In the genomic region with DNA sequence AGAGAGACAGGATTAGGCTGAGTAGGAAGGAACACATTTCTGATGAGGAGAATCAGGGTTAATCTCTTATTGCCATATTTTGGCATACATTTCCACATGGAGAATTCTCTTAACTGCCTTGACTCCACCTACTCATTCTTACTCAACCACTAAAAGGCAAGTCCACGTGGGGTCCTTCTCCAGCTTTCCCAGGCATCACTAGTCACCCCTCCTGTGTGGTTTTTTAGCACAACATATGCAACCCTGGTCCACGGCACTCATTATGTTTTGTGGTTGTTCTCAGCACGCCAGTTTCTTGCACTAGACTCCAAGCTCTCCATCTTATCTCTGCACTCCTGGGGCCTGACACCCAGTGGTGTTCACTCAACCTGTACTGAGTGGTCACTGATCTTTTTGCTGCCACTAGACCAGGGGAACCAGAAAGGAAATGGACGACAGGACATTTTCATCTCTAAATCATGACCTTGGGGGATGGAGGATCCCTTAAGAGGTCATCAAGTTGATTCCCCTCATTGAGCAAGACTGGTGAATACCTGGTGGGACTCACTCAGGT, we compare ENCODE assay signal across 1 cellular context.
TF ChIP-seq lines count a peak whose summit lies in the region.

No MANE protein-coding gene starts in this region.

TF ChIP-seq in IMR-90, 13 proteins besides CTCF, POLR2A, EP300 and RAD21:
- TF ChIP-seq NFE2L2 (IDR thresholded peaks at IDR 0.05; ENCODE audit: low read depth, low read length) = no peak
- TF ChIP-seq RCOR1 (IDR thresholded peaks at IDR 0.05; ENCODE audit: insufficient replicate concordance, low read length) = no peak
- no peak for TF ChIP-seq MXI1 (IDR thresholded peaks at IDR 0.05; ENCODE audit: borderline replicate concordance, low read depth, low read length)
- TF ChIP-seq BHLHE40 (IDR thresholded peaks at IDR 0.05; ENCODE audit: low read depth, low read length) = no peak
- no peak for TF ChIP-seq SMC3 (IDR thresholded peaks at IDR 0.05; ENCODE audit: low read depth, low read length)
- TF ChIP-seq FOS (IDR thresholded peaks at IDR 0.05; ENCODE audit: low read depth, low read length) = no peak
- TF ChIP-seq, protein P1, sequence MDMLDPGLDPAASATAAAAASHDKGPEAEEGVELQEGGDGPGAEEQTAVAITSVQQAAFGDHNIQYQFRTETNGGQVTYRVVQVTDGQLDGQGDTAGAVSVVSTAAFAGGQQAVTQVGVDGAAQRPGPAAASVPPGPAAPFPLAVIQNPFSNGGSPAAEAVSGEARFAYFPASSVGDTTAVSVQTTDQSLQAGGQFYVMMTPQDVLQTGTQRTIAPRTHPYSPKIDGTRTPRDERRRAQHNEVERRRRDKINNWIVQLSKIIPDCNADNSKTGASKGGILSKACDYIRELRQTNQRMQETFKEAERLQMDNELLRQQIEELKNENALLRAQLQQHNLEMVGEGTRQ (IDR thresholded peaks at IDR 0.05; ENCODE audit: low read depth, low read length) = no peak
- no peak for TF ChIP-seq MAFK (IDR thresholded peaks at IDR 0.05; ENCODE audit: low read depth, low read length)
- TF ChIP-seq CHD1 (IDR thresholded peaks at IDR 0.05; ENCODE audit: low read depth, low read length) = no peak
- TF ChIP-seq, protein P2, sequence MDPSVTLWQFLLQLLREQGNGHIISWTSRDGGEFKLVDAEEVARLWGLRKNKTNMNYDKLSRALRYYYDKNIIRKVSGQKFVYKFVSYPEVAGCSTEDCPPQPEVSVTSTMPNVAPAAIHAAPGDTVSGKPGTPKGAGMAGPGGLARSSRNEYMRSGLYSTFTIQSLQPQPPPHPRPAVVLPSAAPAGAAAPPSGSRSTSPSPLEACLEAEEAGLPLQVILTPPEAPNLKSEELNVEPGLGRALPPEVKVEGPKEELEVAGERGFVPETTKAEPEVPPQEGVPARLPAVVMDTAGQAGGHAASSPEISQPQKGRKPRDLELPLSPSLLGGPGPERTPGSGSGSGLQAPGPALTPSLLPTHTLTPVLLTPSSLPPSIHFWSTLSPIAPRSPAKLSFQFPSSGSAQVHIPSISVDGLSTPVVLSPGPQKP (IDR thresholded peaks at IDR 0.05; ENCODE audit: borderline replicate concordance, low read depth, low read length) = no peak
